13 cellular contexts compared by ENCODE assay signal in the genomic region with DNA sequence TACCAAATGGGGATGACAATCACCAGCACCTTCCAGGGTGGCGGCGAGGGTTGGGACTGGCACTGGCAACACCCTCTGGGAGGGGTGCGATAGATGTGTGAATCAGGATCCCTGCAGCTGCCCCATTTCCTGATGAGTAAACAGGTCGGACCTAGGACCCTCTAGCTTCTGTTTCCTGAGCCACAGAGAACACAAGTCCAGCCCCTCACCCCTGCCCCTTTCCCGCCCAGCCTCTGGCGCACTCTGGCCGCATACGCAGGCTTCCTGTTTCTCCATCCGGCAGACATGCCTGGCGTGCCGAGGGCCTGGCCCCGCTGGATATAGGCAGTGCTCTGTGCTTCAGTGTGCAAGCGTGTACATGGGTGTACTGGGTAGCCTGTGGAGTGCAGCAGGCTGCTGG. TPM values are rescaled to one million over a fixed set of nuclear protein-coding genes. Genes with fewer than 3 reads are reported as not detected.
DNase-seq lines count a peak whose midpoint lies in the region; ATAC-seq lines count a peak whose summit lies in the region.
"Had no signal": no experiment of that assay in that cellular context is flagged by ENCODE, and none has a peak within 500 bp of the region (broad histone marks: within the 10 kb centered on the region; RNA-seq: fewer than 3 reads in every experiment).

No MANE protein-coding gene starts in this region.

- peak; percentile 89 for DNase-seq in ELR (ENCODE audit: low read depth)
- DNase-seq in UCSD-AML1 (lab: John Stamatoyannopoulos, UW; ENCODE audit: unreplicated experiment) = peak; percentile 85
- peak; percentile 77 for DNase-seq in glomerular endothelial cell (ENCODE audit: extremely low read depth, low read depth, low spot score)
- peak; percentile 95 for DNase-seq in posterior vena cava (ENCODE audit: low spot score)
- DNase-seq in NCI-H187 (lab: John Stamatoyannopoulos, UW) = no peak
- no peak for DNase-seq in AG08396 (ENCODE audit: low spot score)
- DNase-seq: caudate nucleus, GF-D8, MM.1S had no signal

- ATAC-seq in GM21367 (IDR thresholded peaks at IDR 0.05; ENCODE audit: unreplicated experiment) (no peak), GM19463 (IDR thresholded peaks at IDR 0.05; ENCODE audit: unreplicated experiment) (no peak)

- intact Hi-C loops in posterior vena cava (cut with DNase I) = no loop called here

RNA-seq across cellular contexts. Expression of a gene that starts 4.6 kb away (rescaled TPM):
- total RNA-seq in glomerular endothelial cell = 62.6 and 80.5 TPM in 2 replicates
- total RNA-seq in posterior vena cava = 10 to 100 TPM; 14.5 to 14.6 TPM

RNA-seq across cellular contexts. Expression of a gene that starts 22.3 kb away (rescaled TPM):
- total RNA-seq in glomerular endothelial cell (0.12 TPM in 1 of 2 replicates, not detected in the other), posterior vena cava (not detected)
- total RNA-seq: H1; T-helper 1 cell treated with Interleukin-12 subunit alpha and Interleukin-12 subunit beta and Interleukin-4 antibody, amounts not matched to agents 30 ng/mL and 1 ng/mL, for 36 hours had no signal

RNA-seq across cellular contexts. Expression of a gene that starts 37.5 kb away (rescaled TPM):
- total RNA-seq in glomerular endothelial cell (0.41 TPM in 1 of 2 replicates, not detected in the other), posterior vena cava (1 to 10 TPM; 3.5 to 3.9 TPM)

RNA-seq across cellular contexts. Expression of a gene that starts 39.2 kb away (rescaled TPM):
- not detected in 2 replicates for total RNA-seq in glomerular endothelial cell
- under 1 TPM; 0.19 to 0.23 TPM for total RNA-seq in posterior vena cava
- total RNA-seq: H1 had no signal

Comparison
In these comparisons a context has a peak if more than half of its experiments do, and no peak if none do; other contexts are left out.
1. DNase-seq: peak in ELR (single experiment), UCSD-AML1 (single experiment), glomerular endothelial cell (single experiment) and posterior vena cava (single experiment); none in NCI-H187 (0 of 2) and AG08396 (single experiment).